In genomic region chr2:170354855-170355649, GRCh38 we compare ENCODE assay signal across 15 cellular contexts.
DNase-seq lines count a peak whose midpoint lies in the region; TF ChIP-seq lines count a peak whose summit lies in the region.
"Had no signal": no experiment of that assay in that cellular context is flagged by ENCODE, and none has a peak within 500 bp of the region (broad histone marks: within the 10 kb centered on the region; RNA-seq: fewer than 3 reads in every experiment).

No MANE protein-coding gene starts in this region.

- 82% methylated on average over 2 of the region's 2 CpGs for WGBS in HUES64

- H3K36me3 ChIP-seq in HUES64 (ENCODE audit: insufficient read depth, low read length) = no peaks in the 10 kb centered on the region

- no peak for TF ChIP-seq CTCF in nephron progenitor cell (IDR thresholded peaks at IDR 0.05)

- DNase-seq in DMS153 (lab: John Stamatoyannopoulos, UW) = peak; percentile 34
- DNase-seq in NCI-H748 treated with DMSO at 0.1 percent for 48 hours (lab: John Stamatoyannopoulos, UW) = peak; percentile 97
- DNase-seq in activated T-helper 2 cell treated with anti-CD3 and anti-CD28 coated beads, Interferon-gamma antibody, Interleukin-2, Interleukin-4, amounts not matched to agents 10 μg/mL and 5 μg/mL and 100 μg/mL, durations not matched to agents 14 hours and 24 hours and 36 hours (ENCODE audit: low spot score) = no peak
- DNase-seq in nephron progenitor cell = no peak
- DNase-seq in SW480 (ENCODE audit: low spot score) = no peak
- no peak for DNase-seq in NCI-H2171 treated with DMSO at 0.1 percent for 48 hours (lab: John Stamatoyannopoulos, UW)
- no peak for DNase-seq in NCI-H1694 treated with DMSO at 0.1 percent for 48 hours (lab: John Stamatoyannopoulos, UW)
- DNase-seq: activated CD4-positive, alpha-beta T cell treated with anti-CD3 and anti-CD28 coated beads for 4 hours; activated effector memory CD4-positive, alpha-beta T cell treated with anti-CD3 and anti-CD28 coated beads, Interleukin-2, amount 50 U/mL, for 16 hours; foreskin keratinocyte; mesenchymal stem cell; small intestine; substantia nigra had no signal

- no peak overlapping the region for H3K4me3 Mint-ChIP-seq in activated T-helper 2 cell treated with anti-CD3 and anti-CD28 coated beads, Interferon-gamma antibody, Interleukin-2, Interleukin-4, amounts not matched to agents 10 μg/mL and 5 μg/mL and 100 μg/mL, durations not matched to agents 14 hours and 24 hours and 36 hours (ENCODE audit: low read depth)
- no peak overlapping the region for H3K4me3 Mint-ChIP-seq in nephron progenitor cell
- H3K4me3 Mint-ChIP-seq: CD4-positive, CD25-positive, alpha-beta regulatory T cell had no signal

- no peak overlapping the region for H3K9ac ChIP-seq in HUES64 (ENCODE audit: low read depth, low read length)

- peak overlapping the region; percentile 51 for H3K27ac Mint-ChIP-seq in activated T-helper 2 cell treated with anti-CD3 and anti-CD28 coated beads, Interferon-gamma antibody, Interleukin-2, Interleukin-4, amounts not matched to agents 10 μg/mL and 5 μg/mL and 100 μg/mL, durations not matched to agents 14 hours and 24 hours and 36 hours
- H3K27ac Mint-ChIP-seq in nephron progenitor cell = no peak overlapping the region
- H3K27ac Mint-ChIP-seq: CD4-positive, CD25-positive, alpha-beta regulatory T cell had no signal

- intact Hi-C loops in activated T-helper 2 cell treated with anti-CD3 and anti-CD28 coated beads, Interferon-gamma antibody, Interleukin-2, Interleukin-4, amounts not matched to agents 10 μg/mL and 5 μg/mL and 100 μg/mL, durations not matched to agents 14 hours and 24 hours and 36 hours (cut with micrococcal nuclease) = no loop called here

- H3K36me3 Mint-ChIP-seq in activated T-helper 2 cell treated with anti-CD3 and anti-CD28 coated beads, Interferon-gamma antibody, Interleukin-2, Interleukin-4, amounts not matched to agents 10 μg/mL and 5 μg/mL and 100 μg/mL, durations not matched to agents 14 hours and 24 hours and 36 hours (ENCODE audit: low read depth) = no peaks in the 10 kb centered on the region
- no peaks in the 10 kb centered on the region for H3K36me3 Mint-ChIP-seq in nephron progenitor cell (ENCODE audit: low read depth)
- H3K36me3 Mint-ChIP-seq: CD4-positive, CD25-positive, alpha-beta regulatory T cell had no signal

- H3K4me1 ChIP-seq in HUES64 (ENCODE audit: insufficient read depth, low read length) = peaks cover 39% of the 10 kb centered on the region
- H3K4me1 ChIP-seq: foreskin keratinocyte had no signal

- H3K27me3 ChIP-seq in HUES64 (ENCODE audit: insufficient read depth, low read length) = no peaks in the 10 kb centered on the region

- H3K27me3 Mint-ChIP-seq in activated T-helper 2 cell treated with anti-CD3 and anti-CD28 coated beads, Interferon-gamma antibody, Interleukin-2, Interleukin-4, amounts not matched to agents 10 μg/mL and 5 μg/mL and 100 μg/mL, durations not matched to agents 14 hours and 24 hours and 36 hours (ENCODE audit: low read depth) = no peaks in the 10 kb centered on the region
- peaks cover 7% of the 10 kb centered on the region for H3K27me3 Mint-ChIP-seq in nephron progenitor cell (ENCODE audit: low read depth, poor library complexity)

- peaks cover 35% of the 10 kb centered on the region for H3K4me1 Mint-ChIP-seq in activated T-helper 2 cell treated with anti-CD3 and anti-CD28 coated beads, Interferon-gamma antibody, Interleukin-2, Interleukin-4, amounts not matched to agents 10 μg/mL and 5 μg/mL and 100 μg/mL, durations not matched to agents 14 hours and 24 hours and 36 hours (ENCODE audit: low read depth)
- peaks cover 17% of the 10 kb centered on the region for H3K4me1 Mint-ChIP-seq in nephron progenitor cell

- H3K9me3 ChIP-seq in HUES64 (ENCODE audit: insufficient read depth, low read depth, low read length) = no peaks in the 10 kb centered on the region

- H3K9me3 Mint-ChIP-seq in activated T-helper 2 cell treated with anti-CD3 and anti-CD28 coated beads, Interferon-gamma antibody, Interleukin-2, Interleukin-4, amounts not matched to agents 10 μg/mL and 5 μg/mL and 100 μg/mL, durations not matched to agents 14 hours and 24 hours and 36 hours = no peaks in the 10 kb centered on the region
- H3K9me3 Mint-ChIP-seq in nephron progenitor cell = no peaks in the 10 kb centered on the region
- H3K9me3 Mint-ChIP-seq: CD4-positive, CD25-positive, alpha-beta regulatory T cell had no signal

- H3K4me3 ChIP-seq in HUES64 (ENCODE audit: low read length) = no peak overlapping the region

- H3K27ac ChIP-seq in HUES64 (ENCODE audit: low read depth, low read length) = peak overlapping the region; percentile 73
- H3K27ac ChIP-seq: foreskin keratinocyte had no signal

Comparison
In these comparisons a context has a peak if more than half of its experiments do, and no peak if none do; other contexts are left out.
1. DNase-seq: peak in DMS153 (single experiment) and NCI-H748 treated with DMSO at 0.1 percent for 48 hours (single experiment); none in activated T-helper 2 cell treated with anti-CD3 and anti-CD28 coated beads, Interferon-gamma antibody, Interleukin-2, Interleukin-4, amounts not matched to agents 10 μg/mL and 5 μg/mL and 100 μg/mL, durations not matched to agents 14 hours and 24 hours and 36 hours (single experiment), nephron progenitor cell (single experiment), SW480 (single experiment), NCI-H2171 treated with DMSO at 0.1 percent for 48 hours (single experiment) and NCI-H1694 treated with DMSO at 0.1 percent for 48 hours (single experiment).